Comparison of ENCODE assay signal across 1 cellular context in the genomic region with DNA sequence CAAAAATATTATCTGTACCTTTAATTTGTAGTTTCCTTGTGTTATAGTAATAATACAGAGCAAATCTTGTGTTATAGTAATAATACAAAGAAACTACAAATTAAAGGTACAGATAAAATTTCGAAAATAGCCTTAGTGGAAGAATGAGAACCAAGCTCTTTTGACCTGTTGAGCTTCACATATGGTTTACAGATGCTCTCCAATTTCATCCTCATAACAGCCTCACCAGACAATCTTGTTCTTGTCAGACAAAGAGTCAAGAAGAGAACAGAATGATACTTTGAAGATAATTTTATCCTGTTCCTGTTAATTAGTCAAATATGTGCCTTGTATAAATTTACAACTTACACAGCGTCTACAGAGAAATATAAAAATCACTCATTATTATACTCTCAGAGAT.
TF ChIP-seq lines count a peak whose summit lies in the region.

No MANE protein-coding gene starts in this region.

TF ChIP-seq in HepG2, 621 proteins besides CTCF, POLR2A, EP300 and RAD21 (continued from another document):
- no peak for TF ChIP-seq SKIL (CRISPR knock-in tag; IDR thresholded peaks at IDR 0.05; ENCODE audit: borderline replicate concordance)
TF ChIP-seq in HepG2: peak in this region for 0.
